1 cellular context compared by ENCODE assay signal in the genomic region with DNA sequence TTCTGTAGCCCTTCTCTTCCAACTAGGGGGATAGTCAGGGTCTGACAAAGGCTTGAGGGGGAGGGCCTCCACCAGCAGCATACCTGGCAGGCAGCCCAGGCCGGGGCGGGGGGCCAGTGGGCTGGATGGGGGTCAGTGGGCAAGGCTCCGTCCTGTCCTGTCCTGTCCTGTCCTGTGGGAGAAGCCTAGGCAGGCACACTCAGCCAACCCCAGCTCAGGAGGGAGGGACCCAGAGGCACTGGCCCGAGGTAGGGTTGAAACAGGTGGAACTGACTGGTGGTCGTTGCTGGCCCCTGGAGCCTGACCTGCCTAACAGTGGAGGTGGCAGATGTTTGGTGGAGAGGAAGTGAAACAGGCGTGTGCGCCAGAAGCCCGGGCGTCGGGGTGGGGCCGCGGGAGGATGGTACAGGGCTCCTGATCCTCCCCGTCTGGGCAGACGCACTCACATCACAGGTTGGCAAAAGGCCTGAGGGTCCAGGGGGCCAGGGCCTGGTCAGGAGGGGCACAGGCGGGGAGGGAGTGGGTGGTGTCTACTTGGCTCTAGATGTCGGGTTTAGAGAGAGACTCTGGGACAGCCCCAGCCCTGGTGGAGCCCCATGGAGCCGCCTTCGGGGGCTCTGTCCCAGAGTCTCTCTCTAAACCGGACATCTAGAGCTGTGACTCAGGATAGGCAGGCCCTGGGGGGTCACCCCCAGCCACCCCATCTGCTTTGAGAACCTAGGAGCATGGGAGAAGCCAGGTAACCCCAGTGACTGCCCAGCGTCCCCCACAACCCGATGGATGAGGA.
TF ChIP-seq lines count a peak whose summit lies in the region.

No MANE protein-coding gene starts in this region.

TF ChIP-seq in GM23338, 12 proteins besides CTCF, POLR2A, EP300 and RAD21 (continued from another document):
- TF ChIP-seq NANOG (IDR thresholded peaks at IDR 0.05; ENCODE audit: borderline replicate concordance) (no peak), EZH2 (IDR thresholded peaks at IDR 0.05; ENCODE audit: low read depth, unreplicated experiment) (no peak), STAT1 (IDR thresholded peaks at IDR 0.05; ENCODE audit: unreplicated experiment) (no peak), EZH2phosphoT487 (IDR thresholded peaks at IDR 0.05; ENCODE audit: unreplicated experiment) (no peak), CREB1 (CRISPR knock-in tag; IDR thresholded peaks at IDR 0.05; ENCODE audit: low read depth) (no peak), ETS1 (IDR thresholded peaks at IDR 0.05) (no peak)
- TF ChIP-seq, protein P1, sequence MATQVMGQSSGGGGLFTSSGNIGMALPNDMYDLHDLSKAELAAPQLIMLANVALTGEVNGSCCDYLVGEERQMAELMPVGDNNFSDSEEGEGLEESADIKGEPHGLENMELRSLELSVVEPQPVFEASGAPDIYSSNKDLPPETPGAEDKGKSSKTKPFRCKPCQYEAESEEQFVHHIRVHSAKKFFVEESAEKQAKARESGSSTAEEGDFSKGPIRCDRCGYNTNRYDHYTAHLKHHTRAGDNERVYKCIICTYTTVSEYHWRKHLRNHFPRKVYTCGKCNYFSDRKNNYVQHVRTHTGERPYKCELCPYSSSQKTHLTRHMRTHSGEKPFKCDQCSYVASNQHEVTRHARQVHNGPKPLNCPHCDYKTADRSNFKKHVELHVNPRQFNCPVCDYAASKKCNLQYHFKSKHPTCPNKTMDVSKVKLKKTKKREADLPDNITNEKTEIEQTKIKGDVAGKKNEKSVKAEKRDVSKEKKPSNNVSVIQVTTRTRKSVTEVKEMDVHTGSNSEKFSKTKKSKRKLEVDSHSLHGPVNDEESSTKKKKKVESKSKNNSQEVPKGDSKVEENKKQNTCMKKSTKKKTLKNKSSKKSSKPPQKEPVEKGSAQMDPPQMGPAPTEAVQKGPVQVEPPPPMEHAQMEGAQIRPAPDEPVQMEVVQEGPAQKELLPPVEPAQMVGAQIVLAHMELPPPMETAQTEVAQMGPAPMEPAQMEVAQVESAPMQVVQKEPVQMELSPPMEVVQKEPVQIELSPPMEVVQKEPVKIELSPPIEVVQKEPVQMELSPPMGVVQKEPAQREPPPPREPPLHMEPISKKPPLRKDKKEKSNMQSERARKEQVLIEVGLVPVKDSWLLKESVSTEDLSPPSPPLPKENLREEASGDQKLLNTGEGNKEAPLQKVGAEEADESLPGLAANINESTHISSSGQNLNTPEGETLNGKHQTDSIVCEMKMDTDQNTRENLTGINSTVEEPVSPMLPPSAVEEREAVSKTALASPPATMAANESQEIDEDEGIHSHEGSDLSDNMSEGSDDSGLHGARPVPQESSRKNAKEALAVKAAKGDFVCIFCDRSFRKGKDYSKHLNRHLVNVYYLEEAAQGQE (IDR thresholded peaks at IDR 0.05; ENCODE audit: unreplicated experiment) = no peak
